In genomic region chr12:13135336-13136178, GRCh38 we compare ENCODE assay signal across 9 cellular contexts. TPM values are rescaled to one million over a fixed set of nuclear protein-coding genes. Genes with fewer than 3 reads are reported as not detected.
DNase-seq lines count a peak whose midpoint lies in the region; ATAC-seq and TF ChIP-seq lines count a peak whose summit lies in the region.
"Had no signal": no experiment of that assay in that cellular context is flagged by ENCODE, and none has a peak within 500 bp of the region (broad histone marks: within the 10 kb centered on the region; RNA-seq: fewer than 3 reads in every experiment).

No MANE protein-coding gene starts in this region.

- no peak overlapping the region for H3K27ac ChIP-seq in gastroesophageal sphincter
- no peak overlapping the region for H3K27ac ChIP-seq in CD8-positive, alpha-beta T cell (ENCODE audit: low read depth, low read length)

- WGBS in gastroesophageal sphincter (ENCODE audit: low coverage in 1 of 2), 2 donors: 62 to 69% methylated on average over 6 to 7 of the region's 14 CpGs

- no peak for TF ChIP-seq POLR2A in gastroesophageal sphincter (IDR thresholded peaks at IDR 0.05)

- no peak overlapping the region for H3K4me3 ChIP-seq in gastroesophageal sphincter
- H3K4me3 ChIP-seq in CD8-positive, alpha-beta T cell (ENCODE audit: low read depth, low read length): no peak overlapping the region

- CTCF ChIA-PET in CD8-positive, alpha-beta T cell (lab: Charles Lee): interaction anchor here (1.8 kb wide), 1 partner anchor 77 kb away, joined by 4 read pairs; no protein-coding TSS in a partner anchor

- POLR2A ChIA-PET in CD8-positive, alpha-beta T cell (lab: Charles Lee): no interaction called here

- no peak overlapping the region for H3K4me3 Mint-ChIP-seq in CD8-positive, alpha-beta T cell

- H3K27me3 ChIP-seq in gastroesophageal sphincter: no peaks in the 10 kb centered on the region
- no peaks in the 10 kb centered on the region for H3K27me3 ChIP-seq in CD8-positive, alpha-beta T cell (ENCODE audit: insufficient read depth, low read length)

- no peaks in the 10 kb centered on the region for H3K36me3 Mint-ChIP-seq in CD8-positive, alpha-beta T cell

- no peaks in the 10 kb centered on the region for H3K9me3 ChIP-seq in gastroesophageal sphincter
- H3K9me3 ChIP-seq in CD8-positive, alpha-beta T cell (ENCODE audit: low read length): no peaks in the 10 kb centered on the region

- no peak overlapping the region for H3K27ac Mint-ChIP-seq in CD8-positive, alpha-beta T cell

- no peaks in the 10 kb centered on the region for H3K4me1 ChIP-seq in gastroesophageal sphincter
- no peaks in the 10 kb centered on the region for H3K4me1 ChIP-seq in CD8-positive, alpha-beta T cell (ENCODE audit: insufficient read depth, low read length)

- ATAC-seq in gastroesophageal sphincter: peak; percentile 65
- ATAC-seq in CD8-positive, alpha-beta T cell: no peak
- ATAC-seq in GM19467 (IDR thresholded peaks at IDR 0.05; ENCODE audit: unreplicated experiment): no peak

- no peaks in the 10 kb centered on the region for H3K4me1 Mint-ChIP-seq in CD8-positive, alpha-beta T cell (ENCODE audit: low read depth)

- DNase-seq in EH (ENCODE audit: low read depth) (peak; percentile 94), SW480 (ENCODE audit: low spot score) (peak; percentile 43), renal cortical epithelial cell (ENCODE audit: low read depth) (peak; percentile 98)
- DNase-seq in stimulated activated CD4-positive, alpha-beta T cell treated with anti-CD3 and anti-CD28 coated beads, Interleukin-4, amount 100 ng/mL, for 4 hours: no peak
- DNase-seq in CD8-positive, alpha-beta T cell: no peak
- no peak for DNase-seq in activated CD4-positive, alpha-beta T cell treated with anti-CD3 and anti-CD28 coated beads for 1 hour
- DNase-seq: NCI-H82 had no signal

- no peak for TF ChIP-seq EP300 in gastroesophageal sphincter (IDR thresholded peaks at IDR 0.05)

- no peak for TF ChIP-seq CTCF in gastroesophageal sphincter (IDR thresholded peaks at IDR 0.05)
- TF ChIP-seq CTCF in CD8-positive, alpha-beta T cell (IDR thresholded peaks at IDR 0.05): no peak

- intact Hi-C loops in CD8-positive, alpha-beta T cell (cut with DNase I, micrococcal nuclease): no loop called here

- no peaks in the 10 kb centered on the region for H3K9me3 Mint-ChIP-seq in CD8-positive, alpha-beta T cell

- H3K36me3 ChIP-seq in gastroesophageal sphincter: no peaks in the 10 kb centered on the region
- H3K36me3 ChIP-seq in CD8-positive, alpha-beta T cell (ENCODE audit: insufficient read depth, low read length): no peaks in the 10 kb centered on the region

- H3K27me3 Mint-ChIP-seq in CD8-positive, alpha-beta T cell (ENCODE audit: low read depth): peaks cover 4% of the 10 kb centered on the region

RNA-seq across cellular contexts. Expression of gene GSG1, which starts 32.1 kb away (rescaled TPM):
- not detected for total RNA-seq in gastroesophageal sphincter
- 1.4 and 5.1 TPM in 2 replicates for total RNA-seq in renal cortical epithelial cell
- not detected for total RNA-seq in CD8-positive, alpha-beta T cell

Comparison
In these comparisons a context has a peak if more than half of its experiments do, and no peak if none do; other contexts are left out.
1. DNase-seq: peak in EH (single experiment), SW480 (single experiment) and renal cortical epithelial cell (single experiment); none in stimulated activated CD4-positive, alpha-beta T cell treated with anti-CD3 and anti-CD28 coated beads, Interleukin-4, amount 100 ng/mL, for 4 hours (0 of 2), CD8-positive, alpha-beta T cell (0 of 7) and activated CD4-positive, alpha-beta T cell treated with anti-CD3 and anti-CD28 coated beads for 1 hour (single experiment).